24 cellular contexts compared by ENCODE assay signal in the genomic region with DNA sequence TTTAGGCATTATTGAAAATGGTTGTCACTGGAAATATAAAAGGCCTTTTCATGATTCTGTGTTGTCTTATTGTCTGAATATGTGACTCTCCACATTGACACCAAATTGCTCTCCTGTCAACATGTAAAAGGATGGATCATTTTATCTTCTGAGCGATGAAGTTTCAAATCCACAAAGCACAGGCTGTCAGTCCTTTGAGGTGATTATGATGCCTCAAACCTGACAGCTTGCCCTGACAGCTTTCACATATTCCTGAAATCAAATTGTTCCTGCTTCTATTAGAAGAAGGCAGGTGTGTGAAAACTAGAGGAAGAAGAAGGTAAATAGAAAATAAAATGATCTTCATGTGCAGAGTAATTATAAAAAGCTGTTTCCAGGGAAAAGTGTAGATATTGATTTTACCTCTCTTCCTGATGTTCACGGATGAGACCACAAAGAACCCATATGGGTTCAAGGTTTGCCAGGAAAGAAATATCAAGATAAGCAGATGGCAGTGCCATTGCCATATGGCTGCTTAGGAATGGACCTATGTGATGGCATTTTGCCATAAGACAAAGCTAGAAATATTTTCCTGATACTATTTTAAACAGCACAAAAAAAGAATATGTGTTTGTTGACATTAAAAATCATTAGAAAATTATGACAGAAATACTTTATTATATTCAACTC.
DNase-seq lines count a peak whose midpoint lies in the region; FAIRE-seq and TF ChIP-seq lines count a peak whose summit lies in the region.
"Had no signal": no experiment of that assay in that cellular context is flagged by ENCODE, and none has a peak within 500 bp of the region (broad histone marks: within the 10 kb centered on the region; RNA-seq: fewer than 3 reads in every experiment).

No MANE protein-coding gene starts in this region.

- in situ Hi-C loops in G401 (cut with HindIII; ENCODE audit: low sequenced_read_pairs), result no loop called here

- H3K27me3 ChIP-seq in neural cell (ENCODE audit: insufficient read depth, low read depth, low read length) (peaks cover 3% of the 10 kb centered on the region), stomach (no peaks in the 10 kb centered on the region)
- H3K27me3 ChIP-seq: BE2C; BLaER1 treated with 17β-estradiol and CSF1 and Interleukin-3, amounts not matched to agents 10 nM and 100 nM had no signal

- TF ChIP-seq CTCF in neural cell (IDR thresholded peaks at IDR 0.05; ENCODE audit: poor library complexity, severe bottlenecking), result no peak
- TF ChIP-seq CTCF in stomach (IDR thresholded peaks at IDR 0.05), result no peak

- H3K9me2 ChIP-seq in neural cell (ENCODE audit: insufficient read depth, low read length), result no peaks in the 10 kb centered on the region

- DNase-seq in G401 (ENCODE audit: low spot score) (peak; percentile 78), NCI-H2171 treated with DMSO at 0.1 percent for 48 hours (lab: John Stamatoyannopoulos, UW) (peak; percentile 23), cerebellar cortex (ENCODE audit: low spot score) (peak; percentile 75), stomach (no peak), DMS79 (lab: John Stamatoyannopoulos, UW) (no peak), GM12892 (ENCODE audit: insufficient read length) (no peak)
- DNase-seq: 8988T; ACHN; AML-193; BE2C; CD4-positive, alpha-beta T cell; CD8-positive, alpha-beta memory T cell; DMS153; EL; GF-D8; GOT3; HFFc6 had no signal

- no peaks in the 10 kb centered on the region for H3K79me2 ChIP-seq in neural cell (replicated peaks; ENCODE audit: insufficient read depth, low read length)

- intact Hi-C loops in stomach (cut with DNase I; ENCODE audit: low total_unique reads), result no loop called here

- H3K4me1 ChIP-seq in stomach, result no peaks in the 10 kb centered on the region
- H3K4me1 ChIP-seq: A549; BE2C; BLaER1 treated with 17β-estradiol and CSF1 and Interleukin-3, amounts not matched to agents 10 nM and 100 nM; HAP-1 had no signal

- no peak for TF ChIP-seq RAD21 in neural cell (conservative IDR thresholded peaks at IDR 0.05)

- H3K9ac ChIP-seq in neural cell (ENCODE audit: low read length), result no peak overlapping the region
- H3K9ac ChIP-seq: BLaER1 treated with 17β-estradiol and CSF1 and Interleukin-3, amounts not matched to agents 10 nM and 100 nM had no signal

- no peaks in the 10 kb centered on the region for H3K9me3 ChIP-seq in neural cell (ENCODE audit: low read length)
- no peaks in the 10 kb centered on the region for H3K9me3 ChIP-seq in stomach
- H3K9me3 ChIP-seq: A549; BE2C; BLaER1 treated with 17β-estradiol and CSF1 and Interleukin-3, amounts not matched to agents 10 nM and 100 nM; HAP-1 had no signal

- H4K20me1 ChIP-seq in neural cell (ENCODE audit: insufficient read depth), result no peaks in the 10 kb centered on the region
- H4K20me1 ChIP-seq: BLaER1 treated with 17β-estradiol and CSF1 and Interleukin-3, amounts not matched to agents 10 nM and 100 nM had no signal

- no peak overlapping the region for H3K4me2 ChIP-seq in neural cell (ENCODE audit: low read length)
- H3K4me2 ChIP-seq: A549; BLaER1 treated with 17β-estradiol and CSF1 and Interleukin-3, amounts not matched to agents 10 nM and 100 nM had no signal

- WGBS in stomach, 5 donors, result 77 to 91% (median 85%) methylated on average over 2 of the region's 2 CpGs

- no peak for FAIRE-seq in GM12892 (lab: Jason Lieb, UNC)
- FAIRE-seq: A549, D721Med, GM12891, H54 had no signal

- no peak overlapping the region for H2AFZ ChIP-seq in neural cell (ENCODE audit: low read depth, low read length)

- H3K36me3 ChIP-seq in neural cell (ENCODE audit: insufficient read depth, low read length) (no peaks in the 10 kb centered on the region), stomach (no peaks in the 10 kb centered on the region)
- H3K36me3 ChIP-seq: BE2C; BLaER1 treated with 17β-estradiol and CSF1 and Interleukin-3, amounts not matched to agents 10 nM and 100 nM; HAP-1 had no signal

- TF ChIP-seq EP300 in neural cell (conservative IDR thresholded peaks at IDR 0.05; ENCODE audit: poor library complexity, severe bottlenecking), result peak; percentile 100
- no peak for TF ChIP-seq EP300 in stomach (IDR thresholded peaks at IDR 0.05)

- TF ChIP-seq POLR2A in stomach (IDR thresholded peaks at IDR 0.05) (no peak), GM12892 (IDR thresholded peaks at IDR 0.05; ENCODE audit: low read depth, low read length) (no peak)

- H3K4me3 ChIP-seq in neural cell (ENCODE audit: low read length), result no peak overlapping the region
- no peak overlapping the region for H3K4me3 ChIP-seq in stomach
- H3K4me3 ChIP-seq: A549; BLaER1 treated with 17β-estradiol and CSF1 and Interleukin-3, amounts not matched to agents 10 nM and 100 nM; HAP-1 had no signal

- no peaks in the 10 kb centered on the region for H3F3A ChIP-seq in neural cell (ENCODE audit: insufficient read depth, low read length, poor library complexity, severe bottlenecking)

- H3K27ac ChIP-seq in neural cell (ENCODE audit: low read length) (no peak overlapping the region), stomach (no peak overlapping the region)
- H3K27ac ChIP-seq: A549; BLaER1 treated with 17β-estradiol and CSF1 and Interleukin-3, amounts not matched to agents 10 nM and 100 nM had no signal

TF ChIP-seq in neural cell, 6 proteins besides CTCF, POLR2A, EP300 and RAD21:
- TF ChIP-seq POLR2AphosphoS5 (IDR thresholded peaks at IDR 0.05) (peak; percentile 99), MXI1 (conservative IDR thresholded peaks at IDR 0.05; ENCODE audit: poor library complexity, severe bottlenecking) (peak; percentile 32), EZH2 (IDR thresholded peaks at IDR 0.05; ENCODE audit: borderline replicate concordance, insufficient read depth, low read length, poor library complexity, severe bottlenecking) (no peak), SMC3 (conservative IDR thresholded peaks at IDR 0.05; ENCODE audit: poor library complexity) (peak; percentile 35)
- TF ChIP-seq, protein P1, sequence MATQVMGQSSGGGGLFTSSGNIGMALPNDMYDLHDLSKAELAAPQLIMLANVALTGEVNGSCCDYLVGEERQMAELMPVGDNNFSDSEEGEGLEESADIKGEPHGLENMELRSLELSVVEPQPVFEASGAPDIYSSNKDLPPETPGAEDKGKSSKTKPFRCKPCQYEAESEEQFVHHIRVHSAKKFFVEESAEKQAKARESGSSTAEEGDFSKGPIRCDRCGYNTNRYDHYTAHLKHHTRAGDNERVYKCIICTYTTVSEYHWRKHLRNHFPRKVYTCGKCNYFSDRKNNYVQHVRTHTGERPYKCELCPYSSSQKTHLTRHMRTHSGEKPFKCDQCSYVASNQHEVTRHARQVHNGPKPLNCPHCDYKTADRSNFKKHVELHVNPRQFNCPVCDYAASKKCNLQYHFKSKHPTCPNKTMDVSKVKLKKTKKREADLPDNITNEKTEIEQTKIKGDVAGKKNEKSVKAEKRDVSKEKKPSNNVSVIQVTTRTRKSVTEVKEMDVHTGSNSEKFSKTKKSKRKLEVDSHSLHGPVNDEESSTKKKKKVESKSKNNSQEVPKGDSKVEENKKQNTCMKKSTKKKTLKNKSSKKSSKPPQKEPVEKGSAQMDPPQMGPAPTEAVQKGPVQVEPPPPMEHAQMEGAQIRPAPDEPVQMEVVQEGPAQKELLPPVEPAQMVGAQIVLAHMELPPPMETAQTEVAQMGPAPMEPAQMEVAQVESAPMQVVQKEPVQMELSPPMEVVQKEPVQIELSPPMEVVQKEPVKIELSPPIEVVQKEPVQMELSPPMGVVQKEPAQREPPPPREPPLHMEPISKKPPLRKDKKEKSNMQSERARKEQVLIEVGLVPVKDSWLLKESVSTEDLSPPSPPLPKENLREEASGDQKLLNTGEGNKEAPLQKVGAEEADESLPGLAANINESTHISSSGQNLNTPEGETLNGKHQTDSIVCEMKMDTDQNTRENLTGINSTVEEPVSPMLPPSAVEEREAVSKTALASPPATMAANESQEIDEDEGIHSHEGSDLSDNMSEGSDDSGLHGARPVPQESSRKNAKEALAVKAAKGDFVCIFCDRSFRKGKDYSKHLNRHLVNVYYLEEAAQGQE (IDR thresholded peaks at IDR 0.05; ENCODE audit: borderline replicate concordance), result peak; percentile 95
TF ChIP-seq in neural cell: peak in this region for 4.

Comparison
In these comparisons a context has a peak if more than half of its experiments do, and no peak if none do; other contexts are left out.
1. DNase-seq: peak in G401 (single experiment), NCI-H2171 treated with DMSO at 0.1 percent for 48 hours (single experiment) and cerebellar cortex (single experiment); none in stomach (single experiment), DMS79 (single experiment) and GM12892 (single experiment).